ENCODE assay signal across 15 cellular contexts in the genomic region with DNA sequence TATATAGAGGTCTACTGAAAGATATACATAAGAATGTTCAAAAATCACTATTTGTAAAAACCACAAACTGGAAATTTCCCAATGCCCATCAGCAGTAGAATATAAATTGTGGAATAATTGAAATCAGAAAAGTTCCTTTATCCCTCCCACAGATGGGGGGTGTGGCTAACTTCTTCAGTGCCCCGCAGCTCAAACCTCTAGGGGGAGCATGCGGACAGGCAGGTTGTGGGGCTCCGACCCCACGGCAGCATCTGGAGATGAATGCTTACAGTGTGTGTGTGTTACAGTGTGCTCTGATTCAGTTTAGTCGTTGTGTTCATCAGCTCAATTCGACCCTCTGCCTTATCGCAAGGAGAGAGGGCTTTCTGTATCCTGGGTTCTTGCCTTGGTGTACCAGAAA.
DNase-seq lines count a peak whose midpoint lies in the region; ATAC-seq and TF ChIP-seq lines count a peak whose summit lies in the region.
"Had no signal": no experiment of that assay in that cellular context is flagged by ENCODE, and none has a peak within 500 bp of the region (broad histone marks: within the 10 kb centered on the region; RNA-seq: fewer than 3 reads in every experiment).

No MANE protein-coding gene starts in this region.

- no peaks in the 10 kb centered on the region for H3K27me3 Mint-ChIP-seq in CD8-positive, alpha-beta memory T cell

- peaks cover 0 to 12% (median 6%) of the 10 kb centered on the region in 5 donors for H3K9me3 Mint-ChIP-seq in CD8-positive, alpha-beta memory T cell

- peak; percentile 43 for TF ChIP-seq CTCF in DOHH2 (IDR thresholded peaks at IDR 0.05; ENCODE audit: low read depth, low read length, poor library complexity, severe bottlenecking)

- H3K9me3 ChIP-seq in DOHH2 (ENCODE audit: control insufficient read depth, insufficient read depth, low read length): no peaks in the 10 kb centered on the region
- H3K9me3 ChIP-seq in CD8-positive, alpha-beta memory T cell (ENCODE audit: low read length): no peaks in the 10 kb centered on the region

- no peaks in the 10 kb centered on the region for H3F3A ChIP-seq in DOHH2 (ENCODE audit: control insufficient read depth, insufficient read depth)

- no peak for ATAC-seq in GM19351 (IDR thresholded peaks at IDR 0.05; ENCODE audit: unreplicated experiment)
- ATAC-seq in GM21515 (IDR thresholded peaks at IDR 0.05; ENCODE audit: unreplicated experiment): no peak

- H3K4me1 Mint-ChIP-seq in CD8-positive, alpha-beta memory T cell: no peaks in the 10 kb centered on the region

- DNase-seq in H7: peak; percentile 8
- DNase-seq in OCI-M1 (lab: John Stamatoyannopoulos, UW): peak; percentile 5
- DNase-seq in erythroblast (lab: John Stamatoyannopoulos, UW): peak; percentile 32 to 33
- DNase-seq in cortex of kidney (lab: John Stamatoyannopoulos, UW): no peak
- no peak for DNase-seq in CD8-positive, alpha-beta memory T cell
- DNase-seq: activated CD4-positive, alpha-beta T cell treated with anti-CD3 and anti-CD28 coated beads for 48 hours; aorta; dorsolateral prefrontal cortex; midbrain; NCI-H1694 treated with DMSO at 0.1 percent for 48 hours; spleen had no signal

- CTCF ChIA-PET in CD8-positive, alpha-beta memory T cell (lab: Charles Lee): no interaction called here

- TF ChIP-seq POLR2A in erythroblast (IDR thresholded peaks at IDR 0.05; ENCODE audit: low read length): no peak

- H3K27me3 ChIP-seq in DOHH2 (ENCODE audit: control insufficient read depth, low read length) (no peaks in the 10 kb centered on the region), H7 (ENCODE audit: control insufficient read depth, insufficient read depth, low read length) (no peaks in the 10 kb centered on the region)
- no peaks in the 10 kb centered on the region for H3K27me3 ChIP-seq in CD8-positive, alpha-beta memory T cell (ENCODE audit: insufficient read depth, low read length, poor library complexity, severe bottlenecking)
- H3K27me3 ChIP-seq: dorsolateral prefrontal cortex, spleen had no signal

- POLR2A ChIA-PET in CD8-positive, alpha-beta memory T cell (lab: Charles Lee): no interaction called here

- no peaks in the 10 kb centered on the region for H4K20me1 ChIP-seq in DOHH2 (ENCODE audit: control insufficient read depth, insufficient read depth, low read depth, low read length)

- no peaks in the 10 kb centered on the region for H3K79me2 ChIP-seq in DOHH2 (ENCODE audit: control insufficient read depth, low read length)

- no peak overlapping the region for H3K4me3 Mint-ChIP-seq in CD8-positive, alpha-beta memory T cell

- no peak overlapping the region for H3K27ac ChIP-seq in DOHH2 (ENCODE audit: low read depth, low read length)
- H3K27ac ChIP-seq in CD8-positive, alpha-beta memory T cell (ENCODE audit: low read depth, low read length): no peak overlapping the region
- H3K27ac ChIP-seq: dorsolateral prefrontal cortex, KMS-11, spleen had no signal

- no peaks in the 10 kb centered on the region for H3K36me3 ChIP-seq in DOHH2 (ENCODE audit: control insufficient read depth, low read length)
- no peaks in the 10 kb centered on the region for H3K36me3 ChIP-seq in H7 (replicated peaks; ENCODE audit: control insufficient read depth, insufficient read depth, low read length)
- no peaks in the 10 kb centered on the region for H3K36me3 ChIP-seq in CD8-positive, alpha-beta memory T cell (ENCODE audit: insufficient read depth, low read length)
- H3K36me3 ChIP-seq: spleen had no signal

- H3K36me3 Mint-ChIP-seq in CD8-positive, alpha-beta memory T cell: no peaks in the 10 kb centered on the region

- H3K27ac Mint-ChIP-seq in CD8-positive, alpha-beta memory T cell: no peak overlapping the region

- H3K4me3 ChIP-seq in DOHH2 (ENCODE audit: low read length) (no peak overlapping the region), H7 (ENCODE audit: insufficient read depth, low read depth, low read length) (no peak overlapping the region)
- no peak overlapping the region for H3K4me3 ChIP-seq in CD8-positive, alpha-beta memory T cell (ENCODE audit: low read length)
- H3K4me3 ChIP-seq: dorsolateral prefrontal cortex, spleen had no signal

- H3K4me2 ChIP-seq in DOHH2 (ENCODE audit: low read length): no peak overlapping the region
- H3K4me2 ChIP-seq: KMS-11 had no signal

- H3K4me1 ChIP-seq in DOHH2 (ENCODE audit: control insufficient read depth, low read length): peaks cover 23% of the 10 kb centered on the region
- no peaks in the 10 kb centered on the region for H3K4me1 ChIP-seq in CD8-positive, alpha-beta memory T cell (ENCODE audit: insufficient read depth, low read length)
- H3K4me1 ChIP-seq: spleen had no signal

- no peaks in the 10 kb centered on the region for H3K9me2 ChIP-seq in DOHH2 (replicated peaks; ENCODE audit: control insufficient read depth, low read length)

Comparison
In these comparisons a context has a peak if more than half of its experiments do, and no peak if none do; other contexts are left out.
1. DNase-seq: peak in H7 (single experiment), OCI-M1 (single experiment) and erythroblast (2 of 2); none in cortex of kidney (single experiment) and CD8-positive, alpha-beta memory T cell (0 of 5).